ENCODE assay signal across 6 cellular contexts in genomic region chr17:28716740-28717577, GRCh38. TPM values are rescaled to one million over a fixed set of nuclear protein-coding genes. Genes with fewer than 3 reads are reported as not detected.
DNase-seq lines count a peak whose midpoint lies in the region; ATAC-seq and TF ChIP-seq lines count a peak whose summit lies in the region.

No MANE protein-coding gene starts in this region.

- TF ChIP-seq POLR2A in lower leg skin (IDR thresholded peaks at IDR 0.05), result no peak

- H3K27me3 ChIP-seq in BLaER1, result no peaks in the 10 kb centered on the region

- H3K36me3 ChIP-seq in BLaER1, result peaks cover 47% of the 10 kb centered on the region

- no peak for TF ChIP-seq CTCF in activated B cell treated with CpG ODN at 0.5 μM for 24 hours (IDR thresholded peaks at IDR 0.05)
- no peak for TF ChIP-seq CTCF in lower leg skin (IDR thresholded peaks at IDR 0.05)

- peak overlapping the region; percentile 77 for H3K4me3 Mint-ChIP-seq in activated B cell treated with CpG ODN at 0.5 μM for 24 hours

- peaks cover 47% of the 10 kb centered on the region for H4K20me1 ChIP-seq in BLaER1

- POLR2A ChIA-PET in activated B cell treated with CpG ODN at 0.5 μM for 24 hours (lab: Charles Lee), result interaction anchor here (0.5 to 2.4 kb wide), 5 partner anchors 9 to 38 kb away, joined by 3 to 19 read pairs (median 7); partner anchors contain the start of gene TLCD1

- H3K4me3 ChIP-seq in BLaER1 (peak overlapping the region; percentile 84), lower leg skin (ENCODE audit: low read depth, poor library complexity, severe bottlenecking) (peak overlapping the region; percentile 48)

- peak overlapping the region; percentile 99 for H3K27ac ChIP-seq in BLaER1

- intact Hi-C loops in activated B cell treated with CpG ODN at 0.5 μM for 24 hours (cut with micrococcal nuclease) (loop anchor here (1.0 to 5.0 kb wide), 2 partner anchors 35 to 55 kb away; partner anchors contain the start of gene SUPT6H), lower leg skin (cut with DNase I; ENCODE audit: low total_unique reads) (no loop called here)

- ATAC-seq in activated B cell treated with CpG ODN at 0.5 μM for 24 hours (ENCODE audit: low read depth), result no peak

- peak overlapping the region; percentile 98 for H3K9ac ChIP-seq in BLaER1

- H3K9me3 ChIP-seq in BLaER1, result no peaks in the 10 kb centered on the region

- H3K9me3 Mint-ChIP-seq in activated B cell treated with CpG ODN at 0.5 μM for 24 hours, result no peaks in the 10 kb centered on the region

- H3K36me3 Mint-ChIP-seq in activated B cell treated with CpG ODN at 0.5 μM for 24 hours (ENCODE audit: low read depth), result peaks cover 28% of the 10 kb centered on the region

- H3K27me3 Mint-ChIP-seq in activated B cell treated with CpG ODN at 0.5 μM for 24 hours, result no peaks in the 10 kb centered on the region

- DNase-seq in activated B cell treated with CpG ODN at 0.5 μM for 24 hours, result no peak
- DNase-seq in lower leg skin (ENCODE audit: low spot score in 2 of 2), result peak in 1 of 2 donors; percentile 91
- DNase-seq in superior temporal gyrus (ENCODE audit: extremely low spot score), result no peak
- DNase-seq in amniotic stem cell (lab: John Stamatoyannopoulos, UW), result no peak
- no peak for DNase-seq in NCI-H2081 (lab: John Stamatoyannopoulos, UW)

- H3K4me1 Mint-ChIP-seq in activated B cell treated with CpG ODN at 0.5 μM for 24 hours, result peaks cover 46% of the 10 kb centered on the region

- no peak overlapping the region for H3K27ac Mint-ChIP-seq in activated B cell treated with CpG ODN at 0.5 μM for 24 hours

- H3K4me2 ChIP-seq in BLaER1, result peak overlapping the region; percentile 98

- 7 to 38% methylated on average over 12 to 30 of the region's 63 CpGs for WGBS in lower leg skin, 2 donors

- H3K4me1 ChIP-seq in BLaER1, result peaks cover 65% of the 10 kb centered on the region

- CTCF ChIA-PET in activated B cell treated with CpG ODN at 0.5 μM for 24 hours (lab: Charles Lee), result no interaction called here

RNA-seq across cellular contexts. Expression of gene RAB34, which starts 0.7 kb away (rescaled TPM):
- 21.3 and 23.9 TPM in 2 replicates for total RNA-seq in activated B cell treated with CpG ODN at 0.5 μM for 24 hours
- 100 to 1,000 TPM in 2 of 4 donors, 10 to 100 TPM in 2; 76.6 to 138 (median 103) TPM for total RNA-seq in lower leg skin

RNA-seq across cellular contexts. Expression of gene RPL23A, which starts 2.8 kb away (rescaled TPM):
- total RNA-seq in activated B cell treated with CpG ODN at 0.5 μM for 24 hours (3,189 and 3,657 TPM in 2 replicates), lower leg skin (100 to 1,000 TPM; 538 to 966 (median 735) TPM)

RNA-seq across cellular contexts. Expression of gene PROCA1, which starts 5.3 kb away (rescaled TPM):
- 9.1 and 11.0 TPM in 2 replicates for total RNA-seq in activated B cell treated with CpG ODN at 0.5 μM for 24 hours
- total RNA-seq in lower leg skin, result 1 to 10 TPM in 3 of 4 donors, not detected in 1; 1.0 to 3.7 (median 3.3) TPM

RNA-seq across cellular contexts. Expression of gene TLCD1, which starts 9.1 kb away (rescaled TPM):
- 40.7 and 41.0 TPM in 2 replicates for total RNA-seq in activated B cell treated with CpG ODN at 0.5 μM for 24 hours
- total RNA-seq in lower leg skin, result 10 to 100 TPM in 3 of 4 donors, 1 to 10 TPM in 1; 9.4 to 33.6 (median 23.5) TPM

RNA-seq across cellular contexts. Expression of gene NEK8, which starts 11.6 kb away (rescaled TPM):
- 24.8 and 29.7 TPM in 2 replicates for total RNA-seq in activated B cell treated with CpG ODN at 0.5 μM for 24 hours
- 1 to 10 TPM; 2.1 to 9.5 (median 4.4) TPM for total RNA-seq in lower leg skin
